ENCODE assay signal across 26 cellular contexts in genomic region chr3:169400205-169400604, GRCh38.
"Had no signal": no experiment of that assay in that cellular context is flagged by ENCODE, and none has a peak within 500 bp of the region (broad histone marks: within the 10 kb centered on the region; RNA-seq: fewer than 3 reads in every experiment).

No MANE protein-coding gene starts in this region.

- ATAC-seq: activated CD4-positive, CD25-positive, alpha-beta regulatory T cell treated with anti-CD3 and anti-CD28 coated beads, Interleukin-2, amount 50 U/mL, for 24 hours; activated CD8-positive, alpha-beta T cell treated with anti-CD3 and anti-CD28 coated beads for 36 hours; activated T-cell treated with anti-CD3 and anti-CD28 coated beads, Interleukin-2, amount 50 U/mL, for 4 hours; activated T-helper 17 cell treated with anti-CD3 and anti-CD28 coated beads, Interleukin-2, amount 50 U/mL, for 72 hours; effector memory CD8-positive, alpha-beta T cell; T-cell had no signal

- H3K36me3 ChIP-seq: brain microvascular endothelial cell, WERI-Rb-1 had no signal

- H3K27ac ChIP-seq: brain microvascular endothelial cell, coronary artery, dorsolateral prefrontal cortex, WERI-Rb-1 had no signal

- DNase-seq: activated B cell treated with CpG ODN at 0.5 μM for 24 hours; activated CD4-positive, alpha-beta T cell treated with anti-CD3 and anti-CD28 coated beads for 48 hours; activated CD4-positive, alpha-beta T cell treated with anti-CD3 and anti-CD28 coated beads, Interleukin-2, amount 50 U/mL, for 1 hour; activated CD4-positive, alpha-beta T cell treated with anti-CD3 and anti-CD28 coated beads, Interleukin-2, amount 50 U/mL, for 48 hours; activated CD8-positive, alpha-beta memory T cell treated with anti-CD3 and anti-CD28 coated beads for 24 hours; activated CD8-positive, alpha-beta T cell treated with anti-CD3 and anti-CD28 coated beads for 36 hours; activated effector memory CD4-positive, alpha-beta T cell treated with Interleukin-2 at 50 U/mL for 16 hours; activated gamma-delta T cell treated with Interleukin-2 at 50 U/mL for 16 hours; activated naive CD4-positive, alpha-beta T cell treated with anti-CD3 and anti-CD28 coated beads, Interleukin-2, amount 50 U/mL, for 16 hours; activated naive CD4-positive, alpha-beta T cell treated with Interleukin-2 at 50 U/mL for 16 hours; activated T-cell treated with anti-CD3 and anti-CD28 coated beads, Interleukin-2, amount 50 U/mL, for 4 hours; amniotic stem cell; anterior cingulate cortex; brain microvascular endothelial cell; central memory CD4-positive, alpha-beta T cell; cerebellar nuclear complex; dorsolateral prefrontal cortex; effector memory CD8-positive, alpha-beta T cell; foreskin fibroblast; head of caudate nucleus; T-cell; T-helper 9 cell had no signal

- H3K27me3 ChIP-seq: brain microvascular endothelial cell had no signal

- H3K4me3 ChIP-seq: coronary artery, dorsolateral prefrontal cortex had no signal
